In the genomic region with DNA sequence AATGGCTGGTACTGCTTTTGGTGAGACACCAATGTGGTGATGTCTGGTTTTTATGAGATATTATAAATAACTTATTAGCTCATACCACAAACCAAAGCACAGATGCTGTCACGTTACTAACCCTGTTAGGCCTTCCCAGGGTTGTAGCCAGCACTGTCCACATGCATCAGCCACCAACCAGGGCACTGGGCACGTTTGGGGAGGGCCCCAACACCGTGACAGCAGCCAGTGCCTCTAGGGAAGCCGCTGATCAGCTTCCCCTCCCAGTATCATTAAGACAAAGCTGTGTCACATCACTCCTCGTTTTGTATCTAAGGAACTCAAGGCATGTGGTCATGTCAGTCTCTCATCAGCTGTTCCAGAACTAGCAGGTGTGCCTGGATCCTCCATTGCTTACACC, we compare ENCODE assay signal across 18 cellular contexts. TPM values are rescaled to one million over a fixed set of nuclear protein-coding genes. Genes with fewer than 3 reads are reported as not detected.
A peak's percentile ranks its signal among the peaks of the same experiment; 100 is the strongest.
DNase-seq lines count a peak whose midpoint lies in the region; ATAC-seq and TF ChIP-seq lines count a peak whose summit lies in the region.
"Had no signal": no experiment of that assay in that cellular context is flagged by ENCODE, and none has a peak within 500 bp of the region (broad histone marks: within the 10 kb centered on the region; RNA-seq: fewer than 3 reads in every experiment).

No MANE protein-coding gene starts in this region.

- H3K9me3 Mint-ChIP-seq in activated T-cell treated with anti-CD3 and anti-CD28 coated beads, Interleukin-2, amount 50 U/mL, for 24 hours: no peaks in the 10 kb centered on the region
- H3K9me3 Mint-ChIP-seq in activated T-cell treated with anti-CD3 and anti-CD28 coated beads, Interleukin-2, amount 50 U/mL, for 72 hours: no peaks in the 10 kb centered on the region
- H3K9me3 Mint-ChIP-seq in nephron progenitor cell: no peaks in the 10 kb centered on the region
- H3K9me3 Mint-ChIP-seq: activated naive CD4-positive, alpha-beta T cell treated with anti-CD3 and anti-CD28 coated beads, Interleukin-2, amount 50 U/mL, for 72 hours had no signal

- no peaks in the 10 kb centered on the region for H3K9me3 ChIP-seq in uterus
- H3K9me3 ChIP-seq: BLaER1, colonic mucosa, MG63, thyroid gland had no signal

- no peak for DNase-seq in activated T-cell treated with anti-CD3 and anti-CD28 coated beads, Interleukin-2, amount 50 U/mL, for 24 hours
- DNase-seq in activated T-cell treated with anti-CD3 and anti-CD28 coated beads, Interleukin-2, amount 50 U/mL, for 72 hours: no peak
- DNase-seq in fibroblast of gingiva (ENCODE audit: low read depth) (peak; percentile 38), nephron progenitor cell (no peak), uterus (peak in 1 of 2 donors; percentile 62), pons (ENCODE audit: low spot score) (no peak)
- DNase-seq in activated T-cell treated with anti-CD3 and anti-CD28 coated beads, Interleukin-2, amount 50 U/mL, for 1 hour: no peak
- DNase-seq: activated CD4-positive, alpha-beta T cell treated with anti-CD3 and anti-CD28 coated beads, Interleukin-2, amount 50 U/mL, for 48 hours; activated T-cell treated with anti-CD3 and anti-CD28 coated beads for 4 hours; colonic mucosa; MG63; PC-3; stimulated activated CD4-positive, alpha-beta T cell treated with anti-CD3 and anti-CD28 coated beads, Interleukin-15, amount 100 ng/mL, for 24 hours; thyroid gland had no signal

- no peaks in the 10 kb centered on the region for H3K4me1 Mint-ChIP-seq in activated T-cell treated with anti-CD3 and anti-CD28 coated beads, Interleukin-2, amount 50 U/mL, for 24 hours (ENCODE audit: low read depth)
- H3K4me1 Mint-ChIP-seq in activated T-cell treated with anti-CD3 and anti-CD28 coated beads, Interleukin-2, amount 50 U/mL, for 72 hours (ENCODE audit: low read depth): no peaks in the 10 kb centered on the region
- no peaks in the 10 kb centered on the region for H3K4me1 Mint-ChIP-seq in nephron progenitor cell

- peak overlapping the region; percentile 92 to 99 for H3K27ac ChIP-seq in uterus
- H3K27ac ChIP-seq: 22Rv1, BLaER1, colonic mucosa, thyroid gland had no signal

- ATAC-seq in activated T-cell treated with anti-CD3 and anti-CD28 coated beads, Interleukin-2, amount 50 U/mL, for 72 hours (replicated peaks in 1 of 2): no peak
- no peak for ATAC-seq in HG02571 (IDR thresholded peaks at IDR 0.05; ENCODE audit: unreplicated experiment)
- ATAC-seq: activated naive CD4-positive, alpha-beta T cell treated with anti-CD3 and anti-CD28 coated beads, Interleukin-2, amount 50 U/mL, for 72 hours; PC-3 had no signal

- peak overlapping the region; percentile 78 for H3K27ac Mint-ChIP-seq in activated T-cell treated with anti-CD3 and anti-CD28 coated beads, Interleukin-2, amount 50 U/mL, for 24 hours
- H3K27ac Mint-ChIP-seq in activated T-cell treated with anti-CD3 and anti-CD28 coated beads, Interleukin-2, amount 50 U/mL, for 72 hours: no peak overlapping the region
- peak overlapping the region; percentile 51 for H3K27ac Mint-ChIP-seq in nephron progenitor cell

- no peak for TF ChIP-seq CTCF in nephron progenitor cell (IDR thresholded peaks at IDR 0.05)
- no peak for TF ChIP-seq CTCF in uterus (IDR thresholded peaks at IDR 0.05)

- intact Hi-C loops in uterus (cut with DNase I; ENCODE audit: low total_unique reads): no loop called here

- H3K4me3 Mint-ChIP-seq in activated T-cell treated with anti-CD3 and anti-CD28 coated beads, Interleukin-2, amount 50 U/mL, for 24 hours: no peak overlapping the region
- H3K4me3 Mint-ChIP-seq in activated T-cell treated with anti-CD3 and anti-CD28 coated beads, Interleukin-2, amount 50 U/mL, for 72 hours: no peak overlapping the region
- H3K4me3 Mint-ChIP-seq in nephron progenitor cell: no peak overlapping the region

- no peaks in the 10 kb centered on the region for H3K27me3 Mint-ChIP-seq in activated T-cell treated with anti-CD3 and anti-CD28 coated beads, Interleukin-2, amount 50 U/mL, for 24 hours
- H3K27me3 Mint-ChIP-seq in activated T-cell treated with anti-CD3 and anti-CD28 coated beads, Interleukin-2, amount 50 U/mL, for 72 hours (ENCODE audit: low read depth): no peaks in the 10 kb centered on the region
- H3K27me3 Mint-ChIP-seq in nephron progenitor cell (ENCODE audit: low read depth, poor library complexity): no peaks in the 10 kb centered on the region

- H3K27me3 ChIP-seq in uterus: no peaks in the 10 kb centered on the region
- H3K27me3 ChIP-seq: BLaER1, colonic mucosa, MG63, thyroid gland had no signal

- peaks cover 100% of the 10 kb centered on the region for H3K36me3 Mint-ChIP-seq in activated T-cell treated with anti-CD3 and anti-CD28 coated beads, Interleukin-2, amount 50 U/mL, for 24 hours (ENCODE audit: low read depth)
- peaks cover 9 to 22% of the 10 kb centered on the region in 2 donors for H3K36me3 Mint-ChIP-seq in activated T-cell treated with anti-CD3 and anti-CD28 coated beads, Interleukin-2, amount 50 U/mL, for 72 hours (ENCODE audit: insufficient read depth in 2 of 2)
- H3K36me3 Mint-ChIP-seq in nephron progenitor cell (ENCODE audit: low read depth): peaks cover 60% of the 10 kb centered on the region

- H3K36me3 ChIP-seq in uterus: no peaks in the 10 kb centered on the region

- H3K4me1 ChIP-seq in uterus: no peaks in the 10 kb centered on the region
- H3K4me1 ChIP-seq: colonic mucosa, thyroid gland had no signal

- H3K4me3 ChIP-seq in uterus: no peak overlapping the region
- H3K4me3 ChIP-seq: BLaER1, colonic mucosa, MG63, thyroid gland had no signal

- TF ChIP-seq POLR2A in uterus (IDR thresholded peaks at IDR 0.05): no peak

RNA-seq across cellular contexts. Expression of gene URB1, which starts 13.9 kb away (rescaled TPM):
- total RNA-seq in activated T-cell treated with anti-CD3 and anti-CD28 coated beads, Interleukin-2, amount 50 U/mL, for 72 hours: 10 to 100 TPM; 15.4 to 16.7 TPM
- total RNA-seq in uterus: 10 to 100 TPM; 11.8 to 31.0 (median 26.0) TPM

RNA-seq across cellular contexts. Expression of gene EVA1C, which starts 33.5 kb away (rescaled TPM):
- 1 to 10 TPM; 8.5 to 8.9 TPM for total RNA-seq in activated T-cell treated with anti-CD3 and anti-CD28 coated beads, Interleukin-2, amount 50 U/mL, for 72 hours
- 100 to 1,000 TPM in 1 of 4 donors, 10 to 100 TPM in 2, 1 to 10 TPM in 1; 8.3 to 105 (median 48.7) TPM for total RNA-seq in uterus
